ENCODE assay signal across 1 cellular context in genomic region chr5:81788271-81788670, GRCh38.
TF ChIP-seq lines count a peak whose summit lies in the region.

No MANE protein-coding gene starts in this region.

TF ChIP-seq in GM12878, 131 proteins besides CTCF, POLR2A, EP300 and RAD21 (continued from another document):
- TF ChIP-seq, protein P1, sequence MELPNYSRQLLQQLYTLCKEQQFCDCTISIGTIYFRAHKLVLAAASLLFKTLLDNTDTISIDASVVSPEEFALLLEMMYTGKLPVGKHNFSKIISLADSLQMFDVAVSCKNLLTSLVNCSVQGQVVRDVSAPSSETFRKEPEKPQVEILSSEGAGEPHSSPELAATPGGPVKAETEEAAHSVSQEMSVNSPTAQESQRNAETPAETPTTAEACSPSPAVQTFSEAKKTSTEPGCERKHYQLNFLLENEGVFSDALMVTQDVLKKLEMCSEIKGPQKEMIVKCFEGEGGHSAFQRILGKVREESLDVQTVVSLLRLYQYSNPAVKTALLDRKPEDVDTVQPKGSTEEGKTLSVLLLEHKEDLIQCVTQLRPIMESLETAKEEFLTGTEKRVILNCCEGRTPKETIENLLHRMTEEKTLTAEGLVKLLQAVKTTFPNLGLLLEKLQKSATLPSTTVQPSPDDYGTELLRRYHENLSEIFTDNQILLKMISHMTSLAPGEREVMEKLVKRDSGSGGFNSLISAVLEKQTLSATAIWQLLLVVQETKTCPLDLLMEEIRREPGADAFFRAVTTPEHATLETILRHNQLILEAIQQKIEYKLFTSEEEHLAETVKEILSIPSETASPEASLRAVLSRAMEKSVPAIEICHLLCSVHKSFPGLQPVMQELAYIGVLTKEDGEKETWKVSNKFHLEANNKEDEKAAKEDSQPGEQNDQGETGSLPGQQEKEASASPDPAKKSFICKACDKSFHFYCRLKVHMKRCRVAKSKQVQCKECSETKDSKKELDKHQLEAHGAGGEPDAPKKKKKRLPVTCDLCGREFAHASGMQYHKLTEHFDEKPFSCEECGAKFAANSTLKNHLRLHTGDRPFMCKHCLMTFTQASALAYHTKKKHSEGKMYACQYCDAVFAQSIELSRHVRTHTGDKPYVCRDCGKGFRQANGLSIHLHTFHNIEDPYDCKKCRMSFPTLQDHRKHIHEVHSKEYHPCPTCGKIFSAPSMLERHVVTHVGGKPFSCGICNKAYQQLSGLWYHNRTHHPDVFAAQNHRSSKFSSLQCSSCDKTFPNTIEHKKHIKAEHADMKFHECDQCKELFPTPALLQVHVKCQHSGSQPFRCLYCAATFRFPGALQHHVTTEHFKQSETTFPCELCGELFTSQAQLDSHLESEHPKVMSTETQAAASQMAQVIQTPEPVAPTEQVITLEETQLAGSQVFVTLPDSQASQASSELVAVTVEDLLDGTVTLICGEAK (IDR thresholded peaks at IDR 0.05; ENCODE audit: borderline replicate concordance) = no peak
- TF ChIP-seq, protein P2, sequence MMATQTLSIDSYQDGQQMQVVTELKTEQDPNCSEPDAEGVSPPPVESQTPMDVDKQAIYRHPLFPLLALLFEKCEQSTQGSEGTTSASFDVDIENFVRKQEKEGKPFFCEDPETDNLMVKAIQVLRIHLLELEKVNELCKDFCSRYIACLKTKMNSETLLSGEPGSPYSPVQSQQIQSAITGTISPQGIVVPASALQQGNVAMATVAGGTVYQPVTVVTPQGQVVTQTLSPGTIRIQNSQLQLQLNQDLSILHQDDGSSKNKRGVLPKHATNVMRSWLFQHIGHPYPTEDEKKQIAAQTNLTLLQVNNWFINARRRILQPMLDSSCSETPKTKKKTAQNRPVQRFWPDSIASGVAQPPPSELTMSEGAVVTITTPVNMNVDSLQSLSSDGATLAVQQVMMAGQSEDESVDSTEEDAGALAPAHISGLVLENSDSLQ (IDR thresholded peaks at IDR 0.05) = no peak
- TF ChIP-seq ZBED1 (IDR thresholded peaks at IDR 0.05; ENCODE audit: borderline replicate concordance) = no peak
- TF ChIP-seq JUNB (IDR thresholded peaks at IDR 0.05) = no peak
- no peak for TF ChIP-seq SMARCA5 (IDR thresholded peaks at IDR 0.05)
- TF ChIP-seq POLR2AphosphoS5 (IDR thresholded peaks at IDR 0.05; ENCODE audit: low read length) = no peak
- TF ChIP-seq SREBF2 (IDR thresholded peaks at IDR 0.05; ENCODE audit: low read length) = no peak
- no peak for TF ChIP-seq MYC (IDR thresholded peaks at IDR 0.05; ENCODE audit: insufficient read depth, insufficient read length, insufficient replicate concordance, low read length, severe bottlenecking)
- TF ChIP-seq, protein P3, sequence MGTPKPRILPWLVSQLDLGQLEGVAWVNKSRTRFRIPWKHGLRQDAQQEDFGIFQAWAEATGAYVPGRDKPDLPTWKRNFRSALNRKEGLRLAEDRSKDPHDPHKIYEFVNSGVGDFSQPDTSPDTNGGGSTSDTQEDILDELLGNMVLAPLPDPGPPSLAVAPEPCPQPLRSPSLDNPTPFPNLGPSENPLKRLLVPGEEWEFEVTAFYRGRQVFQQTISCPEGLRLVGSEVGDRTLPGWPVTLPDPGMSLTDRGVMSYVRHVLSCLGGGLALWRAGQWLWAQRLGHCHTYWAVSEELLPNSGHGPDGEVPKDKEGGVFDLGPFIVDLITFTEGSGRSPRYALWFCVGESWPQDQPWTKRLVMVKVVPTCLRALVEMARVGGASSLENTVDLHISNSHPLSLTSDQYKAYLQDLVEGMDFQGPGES (IDR thresholded peaks at IDR 0.05) = no peak
- TF ChIP-seq EED (IDR thresholded peaks at IDR 0.05; ENCODE audit: low read depth) = no peak
- TF ChIP-seq, protein P4, sequence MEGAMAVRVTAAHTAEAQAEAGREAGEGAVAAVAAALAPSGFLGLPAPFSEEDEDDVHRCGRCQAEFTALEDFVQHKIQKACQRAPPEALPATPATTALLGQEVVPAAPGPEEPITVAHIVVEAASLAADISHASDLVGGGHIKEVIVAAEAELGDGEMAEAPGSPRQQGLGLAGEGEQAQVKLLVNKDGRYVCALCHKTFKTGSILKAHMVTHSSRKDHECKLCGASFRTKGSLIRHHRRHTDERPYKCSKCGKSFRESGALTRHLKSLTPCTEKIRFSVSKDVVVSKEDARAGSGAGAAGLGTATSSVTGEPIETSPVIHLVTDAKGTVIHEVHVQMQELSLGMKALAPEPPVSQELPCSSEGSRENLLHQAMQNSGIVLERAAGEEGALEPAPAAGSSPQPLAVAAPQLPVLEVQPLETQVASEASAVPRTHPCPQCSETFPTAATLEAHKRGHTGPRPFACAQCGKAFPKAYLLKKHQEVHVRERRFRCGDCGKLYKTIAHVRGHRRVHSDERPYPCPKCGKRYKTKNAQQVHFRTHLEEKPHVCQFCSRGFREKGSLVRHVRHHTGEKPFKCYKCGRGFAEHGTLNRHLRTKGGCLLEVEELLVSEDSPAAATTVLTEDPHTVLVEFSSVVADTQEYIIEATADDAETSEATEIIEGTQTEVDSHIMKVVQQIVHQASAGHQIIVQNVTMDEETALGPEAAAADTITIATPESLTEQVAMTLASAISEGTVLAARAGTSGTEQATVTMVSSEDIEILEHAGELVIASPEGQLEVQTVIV (IDR thresholded peaks at IDR 0.05; ENCODE audit: borderline replicate concordance, partially characterized antibody) = no peak
- TF ChIP-seq CHD2 (IDR thresholded peaks at IDR 0.05; ENCODE audit: borderline replicate concordance, low read depth, low read length) = no peak
